Comparison of ENCODE assay signal across 13 cellular contexts in the genomic region with DNA sequence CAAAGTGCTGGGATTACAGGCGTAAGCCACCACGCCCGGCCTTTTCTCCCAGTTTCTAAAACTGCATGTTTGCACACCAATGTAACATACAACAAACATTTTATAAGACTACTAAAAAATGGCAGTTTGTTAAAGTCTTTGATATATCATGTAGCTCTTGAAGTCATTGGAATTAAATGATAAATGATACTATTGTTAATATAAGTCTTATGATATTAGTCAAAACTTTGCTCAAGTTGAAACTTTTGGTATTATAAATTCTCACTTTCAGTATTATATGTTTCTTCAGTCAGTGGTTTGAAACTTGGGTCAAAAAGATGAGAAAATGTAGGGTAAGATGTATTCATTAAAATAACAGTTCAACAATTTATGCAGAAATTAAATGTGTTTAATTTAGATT.
A peak's percentile ranks its signal among the peaks of the same experiment; 100 is the strongest.
DNase-seq lines count a peak whose midpoint lies in the region; ATAC-seq lines count a peak whose summit lies in the region.
"Had no signal": no experiment of that assay in that cellular context is flagged by ENCODE, and none has a peak within 500 bp of the region (broad histone marks: within the 10 kb centered on the region; RNA-seq: fewer than 3 reads in every experiment).

No MANE protein-coding gene starts in this region.

- DNase-seq in activated T-helper 2 cell treated with anti-CD3 and anti-CD28 coated beads, Interferon-gamma antibody, Interleukin-2, Interleukin-4, amounts not matched to agents 10 μg/mL and 5 μg/mL and 100 μg/mL, durations not matched to agents 14 hours and 24 hours and 36 hours (ENCODE audit: low spot score) = no peak
- no peak for DNase-seq in LoVo (ENCODE audit: low spot score)
- DNase-seq in NCI-H2196 treated with DMSO at 0.1 percent for 48 hours (lab: John Stamatoyannopoulos, UW; ENCODE audit: unreplicated experiment) = no peak
- DNase-seq in DMS 273 (lab: John Stamatoyannopoulos, UW; ENCODE audit: unreplicated experiment) = no peak
- DNase-seq: activated CD4-positive, alpha-beta T cell treated with anti-CD3 and anti-CD28 coated beads for 4 hours; activated naive CD4-positive, alpha-beta T cell treated with anti-CD3 and anti-CD28 coated beads, Interleukin-2, amount 10 ng/mL, durations not matched to agents 7 days and 5 days; cerebellar nuclear complex; NCI-H2081; tibial artery had no signal

- peak overlapping the region; percentile 49 for H3K27ac Mint-ChIP-seq in activated T-helper 2 cell treated with anti-CD3 and anti-CD28 coated beads, Interferon-gamma antibody, Interleukin-2, Interleukin-4, amounts not matched to agents 10 μg/mL and 5 μg/mL and 100 μg/mL, durations not matched to agents 14 hours and 24 hours and 36 hours
- H3K27ac Mint-ChIP-seq: activated naive CD4-positive, alpha-beta T cell treated with anti-CD3 and anti-CD28 coated beads, Interleukin-2, amount 10 ng/mL, durations not matched to agents 7 days and 5 days; neural progenitor cell had no signal

- intact Hi-C loops in activated T-helper 2 cell treated with anti-CD3 and anti-CD28 coated beads, Interferon-gamma antibody, Interleukin-2, Interleukin-4, amounts not matched to agents 10 μg/mL and 5 μg/mL and 100 μg/mL, durations not matched to agents 14 hours and 24 hours and 36 hours (cut with micrococcal nuclease) = loop anchor here (1.0 to 5.0 kb wide), 4 partner anchors 33 to 472 kb away; no protein-coding TSS in a partner anchor

- no peak overlapping the region for H3K4me3 Mint-ChIP-seq in activated T-helper 2 cell treated with anti-CD3 and anti-CD28 coated beads, Interferon-gamma antibody, Interleukin-2, Interleukin-4, amounts not matched to agents 10 μg/mL and 5 μg/mL and 100 μg/mL, durations not matched to agents 14 hours and 24 hours and 36 hours (ENCODE audit: low read depth)
- H3K4me3 Mint-ChIP-seq: activated naive CD4-positive, alpha-beta T cell treated with anti-CD3 and anti-CD28 coated beads, Interleukin-2, amount 10 ng/mL, durations not matched to agents 7 days and 5 days; neural progenitor cell had no signal

- H3K4me1 Mint-ChIP-seq in activated T-helper 2 cell treated with anti-CD3 and anti-CD28 coated beads, Interferon-gamma antibody, Interleukin-2, Interleukin-4, amounts not matched to agents 10 μg/mL and 5 μg/mL and 100 μg/mL, durations not matched to agents 14 hours and 24 hours and 36 hours (ENCODE audit: low read depth) = peaks cover 12% of the 10 kb centered on the region
- H3K4me1 Mint-ChIP-seq: neural progenitor cell had no signal

- H3K36me3 Mint-ChIP-seq in activated T-helper 2 cell treated with anti-CD3 and anti-CD28 coated beads, Interferon-gamma antibody, Interleukin-2, Interleukin-4, amounts not matched to agents 10 μg/mL and 5 μg/mL and 100 μg/mL, durations not matched to agents 14 hours and 24 hours and 36 hours (ENCODE audit: low read depth) = peaks cover 14% of the 10 kb centered on the region

- ATAC-seq in GM18861 (IDR thresholded peaks at IDR 0.05; ENCODE audit: unreplicated experiment) = peak; percentile 44
- ATAC-seq in GM21381 (IDR thresholded peaks at IDR 0.05; ENCODE audit: unreplicated experiment) = peak; percentile 50
- peak; percentile 74 for ATAC-seq in HG03095 (IDR thresholded peaks at IDR 0.05; ENCODE audit: unreplicated experiment)

- H3K27me3 Mint-ChIP-seq in activated T-helper 2 cell treated with anti-CD3 and anti-CD28 coated beads, Interferon-gamma antibody, Interleukin-2, Interleukin-4, amounts not matched to agents 10 μg/mL and 5 μg/mL and 100 μg/mL, durations not matched to agents 14 hours and 24 hours and 36 hours (ENCODE audit: low read depth) = peaks cover 2% of the 10 kb centered on the region
- H3K27me3 Mint-ChIP-seq: activated naive CD4-positive, alpha-beta T cell treated with anti-CD3 and anti-CD28 coated beads, Interleukin-2, amount 10 ng/mL, durations not matched to agents 7 days and 5 days had no signal

- peaks cover 30% of the 10 kb centered on the region for H3K9me3 Mint-ChIP-seq in activated T-helper 2 cell treated with anti-CD3 and anti-CD28 coated beads, Interferon-gamma antibody, Interleukin-2, Interleukin-4, amounts not matched to agents 10 μg/mL and 5 μg/mL and 100 μg/mL, durations not matched to agents 14 hours and 24 hours and 36 hours
